ENCODE assay signal across 27 cellular contexts in the genomic region with DNA sequence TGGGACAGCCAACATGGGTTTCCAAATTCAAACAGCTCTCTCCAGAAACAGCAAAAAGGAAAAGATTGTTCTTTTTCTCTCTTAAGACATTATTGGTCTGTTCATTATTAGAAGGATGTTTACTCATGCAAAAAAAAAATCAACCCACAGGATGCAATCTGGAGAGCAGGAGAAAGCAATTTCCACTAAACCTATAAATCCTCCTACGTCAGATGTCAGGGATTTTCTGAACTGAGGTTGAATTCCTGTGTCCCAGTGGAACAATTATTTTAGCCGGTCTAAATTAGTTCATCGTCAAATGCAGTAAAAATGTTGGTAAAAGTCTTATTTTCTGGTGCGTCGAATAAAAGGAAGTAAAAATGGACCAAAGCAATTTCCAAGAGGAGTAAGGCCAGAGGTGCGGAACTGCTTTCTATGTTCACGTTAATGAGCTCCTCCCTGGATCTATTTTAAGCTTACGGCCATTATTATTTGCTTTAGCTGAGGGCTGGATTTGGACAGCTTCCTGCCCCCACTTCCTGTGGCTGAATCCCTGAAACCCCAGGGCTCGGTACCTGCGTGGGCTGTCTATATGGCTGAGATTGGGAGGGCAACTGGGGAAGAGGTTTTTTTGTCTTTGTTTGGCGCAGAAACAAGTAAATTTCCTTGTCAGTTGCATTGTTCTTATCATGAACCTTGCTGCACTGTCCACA. TPM values are rescaled to one million over a fixed set of nuclear protein-coding genes. Genes with fewer than 3 reads are reported as not detected.
DNase-seq lines count a peak whose midpoint lies in the region; ATAC-seq, FAIRE-seq and TF ChIP-seq lines count a peak whose summit lies in the region.
"Had no signal": no experiment of that assay in that cellular context is flagged by ENCODE, and none has a peak within 500 bp of the region (broad histone marks: within the 10 kb centered on the region; RNA-seq: fewer than 3 reads in every experiment).

A gene (minus strand): TSS at position 51 of the 692 bp plus-strand sequence. CDS start 36 bp downstream, at position 15.

- no peak within 1 kb of the TSS for H3K14ac ChIP-seq in H1 (ENCODE audit: insufficient read length)

- no peak within 1 kb of the TSS for H3K23ac ChIP-seq in H1 (ENCODE audit: insufficient read length)

- H2AFZ ChIP-seq in H1 (ENCODE audit: low read length) = 0 out of 2 replicates have a peak within 1 kb of the TSS, but pooled peaks have one; percentile 9

- H4K5ac ChIP-seq in H1 (ENCODE audit: insufficient read length, low read depth, low read length) = no peak within 1 kb of the TSS

- no peak for TF ChIP-seq CTCF in H1 (IDR thresholded peaks at IDR 0.05; ENCODE audit: control extremely low read depth in 1 of 3, insufficient read depth in 1 of 3, low read depth in 1 of 3, low read length in 3 of 3)
- no peak for TF ChIP-seq CTCF in thoracic aorta (IDR thresholded peaks at IDR 0.05)
- TF ChIP-seq CTCF in vagina (IDR thresholded peaks at IDR 0.05) = no peak

- H3K23me2 ChIP-seq in H1 (ENCODE audit: low read depth, low read length) = no peaks in the 10 kb centered on the region

- CTCF ChIA-PET in H1 (lab: Charles Lee; ENCODE audit: partially characterized antibody) = interaction anchor here (0.8 to 3.0 kb wide), 6 partner anchors 12 to 95 kb away, joined by 3 to 11 read pairs (median 4); no protein-coding TSS in a partner anchor

- no peak within 1 kb of the TSS for H2AK5ac ChIP-seq in H1 (ENCODE audit: low read depth, low read length)

- no peak within 1 kb of the TSS for H3K4me2 ChIP-seq in H1 (ENCODE audit: insufficient read depth in 1 of 2, low read depth in 2 of 2, low read length in 2 of 2)

- no peak within 1 kb of the TSS for H4K91ac ChIP-seq in H1 (replicated peaks; ENCODE audit: insufficient read length, low read length)

- H3K4me3 ChIP-seq in H1 (ENCODE audit: extremely low read depth in 1 of 4, insufficient read depth in 2 of 4, low read depth in 3 of 4, low read length in 4 of 4) = no peak within 1 kb of the TSS
- peak within 1 kb of the TSS; percentile 64 for H3K4me3 ChIP-seq in thoracic aorta
- H3K4me3 ChIP-seq in vagina = no peak within 1 kb of the TSS
- H3K4me3 ChIP-seq: left lung, MG63, ovary, right lobe of liver, upper lobe of left lung had no signal

- FAIRE-seq in H1 (lab: Jason Lieb, UNC) = no peak
- FAIRE-seq: GM19239, H54 had no signal

- H3K79me1 ChIP-seq in H1 (ENCODE audit: low read depth, low read length) = no peaks in the 10 kb centered on the region

- H3K36me3 ChIP-seq in H1 (ENCODE audit: control insufficient read depth in 2 of 4, insufficient read depth in 4 of 4, low read length in 3 of 4) (no peaks in the 10 kb centered on the region), thoracic aorta (no peaks in the 10 kb centered on the region), vagina (no peaks in the 10 kb centered on the region)
- H3K36me3 ChIP-seq: BE2C, left lung, MG63, ovary, right lobe of liver, upper lobe of left lung had no signal

- no peak within 1 kb of the TSS for H2BK5ac ChIP-seq in H1 (ENCODE audit: low read depth, low read length)

- H2BK12ac ChIP-seq in H1 (ENCODE audit: low read depth, low read length) = no peak within 1 kb of the TSS

- POLR2A ChIA-PET in H1 (lab: Charles Lee; ENCODE audit: partially characterized antibody) = no interaction called here

- no peak within 1 kb of the TSS for H4K8ac ChIP-seq in H1 (ENCODE audit: extremely low read depth, insufficient read depth, low read length)

- no peaks in the 10 kb centered on the region for H3K27me3 ChIP-seq in H1 (replicated peaks in 1 of 4; ENCODE audit: control insufficient read depth in 3 of 4, extremely low read depth in 1 of 4, insufficient read depth in 3 of 4, low read length in 3 of 4)
- H3K27me3 ChIP-seq in thoracic aorta (replicated peaks; ENCODE audit: insufficient read depth) = no peaks in the 10 kb centered on the region
- H3K27me3 ChIP-seq in vagina = no peaks in the 10 kb centered on the region
- H3K27me3 ChIP-seq: BE2C, left lung, ovary, right lobe of liver, upper lobe of left lung had no signal

- TF ChIP-seq RAD21 in H1 (IDR thresholded peaks at IDR 0.05 in 1 of 2, conservative IDR thresholded peaks at IDR 0.05 in 1 of 2; ENCODE audit: low read depth in 2 of 2, low read length in 2 of 2) = no peak

- H3K56ac ChIP-seq in H1 (replicated peaks; ENCODE audit: insufficient read length, low read depth, low read length) = no peak within 1 kb of the TSS

- DNase-seq in NCI-H748 (lab: John Stamatoyannopoulos, UW; ENCODE audit: unreplicated experiment) (peak; percentile 7), NCI-H748 treated with DMSO at 0.1 percent for 48 hours (lab: John Stamatoyannopoulos, UW) (no peak), NOMO-1 (lab: John Stamatoyannopoulos, UW; ENCODE audit: unreplicated experiment in 2 of 2) (peak; percentile 71 to 73), H1 (ENCODE audit: low read depth in 1 of 2, low spot score in 2 of 2) (no peak), thoracic aorta (ENCODE audit: low spot score) (no peak), RPMI8226 (no peak), vagina (ENCODE audit: extremely low spot score in 2 of 2) (no peak), cortex of kidney (lab: John Stamatoyannopoulos, UW) (no peak)
- DNase-seq: 8988T; activated CD4-positive, CD25-positive, alpha-beta regulatory T cell; activated CD8-positive, alpha-beta T cell treated with anti-CD3 and anti-CD28 coated beads, Interleukin-2, amount 10 ng/mL, durations not matched to agents 7 days and 5 days; activated naive CD4-positive, alpha-beta T cell treated with anti-CD3 and anti-CD28 coated beads, Interleukin-2, amount 50 U/mL, for 16 hours; activated T-cell treated with anti-CD3 and anti-CD28 coated beads, Interleukin-2, amount 50 U/mL, for 48 hours; aorta; BE2C; Caco-2; head of caudate nucleus; left lung; MG63; NCI-H187 treated with DMSO at 0.1 percent for 48 hours; OCI-M1; ovary; right lobe of liver; stimulated activated CD4-positive, alpha-beta T cell treated with anti-CD3 and anti-CD28 coated beads, Interleukin-1b, Interleukin-23, amount 100 ng/mL, for 48 hours; upper lobe of left lung had no signal

- no peak for TF ChIP-seq POLR2A in H1 (IDR thresholded peaks at IDR 0.05; ENCODE audit: control extremely low read depth in 1 of 2, low read depth in 2 of 2, low read length in 2 of 2)
- TF ChIP-seq POLR2A in vagina (IDR thresholded peaks at IDR 0.05) = no peak

- no peak for ATAC-seq in thoracic aorta (ENCODE audit: insufficient number of reproducible peaks, low FRiP score, low read depth)
- ATAC-seq: activated CD8-positive, alpha-beta T cell treated with anti-CD3 and anti-CD28 coated beads, Interleukin-2, amount 10 ng/mL, durations not matched to agents 7 days and 5 days; left lung; right lobe of liver had no signal

- H3K79me2 ChIP-seq in H1 (ENCODE audit: control insufficient read depth in 1 of 2, insufficient read depth in 2 of 2, low read length in 2 of 2) = no peaks in the 10 kb centered on the region

- H3K4ac ChIP-seq in H1 (replicated peaks; ENCODE audit: insufficient read length, low read depth, low read length) = no peak within 1 kb of the TSS

- H3K4me1 ChIP-seq in H1 (replicated peaks in 1 of 4; ENCODE audit: control insufficient read depth in 3 of 4, insufficient read depth in 4 of 4, low read length in 3 of 4) = peaks cover 0 to 6% (median 3%) of the 10 kb centered on the region in 4 experiments; a peak in 5 of 7 replicates
- peaks cover 12 to 38% of the 10 kb centered on the region in 2 donors for H3K4me1 ChIP-seq in thoracic aorta (ENCODE audit: control insufficient read depth in 1 of 2, low read depth in 2 of 2)
- H3K4me1 ChIP-seq in vagina = peaks cover 9% of the 10 kb centered on the region
- H3K4me1 ChIP-seq: BE2C, Caco-2, left lung, right lobe of liver, upper lobe of left lung had no signal

- H3K27ac ChIP-seq in H1 (ENCODE audit: low read depth, low read length) (no peak within 1 kb of the TSS), thoracic aorta (peak within 1 kb of the TSS; percentile 48 to 50), vagina (no peak within 1 kb of the TSS)
- H3K27ac ChIP-seq: left lung, ovary, right lobe of liver, upper lobe of left lung had no signal

- no peak within 1 kb of the TSS for H3K9ac ChIP-seq in H1 (replicated peaks in 1 of 4; ENCODE audit: extremely low read depth in 1 of 4, low read depth in 3 of 4, low read length in 3 of 4)

- 87% methylated on average over 11 of the region's 11 CpGs; no CpG with 5 or more reads in 1 of the 2 experiments for WGBS in H1 (ENCODE audit: extremely low coverage in 1 of 2, insufficient coverage in 1 of 2, insufficient read length in 1 of 2, insufficient replicate concordance in 2 of 2, low coverage in 1 of 2, low lambda C conversion rate in 2 of 2, missing lambda C conversion rate in 1 of 2), 2 experiments

- no peak within 1 kb of the TSS for H2BK20ac ChIP-seq in H1 (ENCODE audit: low read length)

- no peak within 1 kb of the TSS for H2BK120ac ChIP-seq in H1 (replicated peaks; ENCODE audit: low read depth, low read length)

- H3K18ac ChIP-seq in H1 (ENCODE audit: extremely low read depth, low read length) = no peak within 1 kb of the TSS

- no peak within 1 kb of the TSS for H2BK15ac ChIP-seq in H1 (ENCODE audit: low read length)

- no peaks in the 10 kb centered on the region for H4K20me1 ChIP-seq in H1 (replicated peaks in 1 of 2; ENCODE audit: control insufficient read depth in 1 of 2, insufficient read depth in 2 of 2, low read length in 2 of 2)

- intact Hi-C loops in vagina (cut with DNase I) = no loop called here

- H3K9me3 ChIP-seq in H1 (ENCODE audit: insufficient read depth in 2 of 2, low read depth in 1 of 2, low read length in 1 of 2) (no peaks in the 10 kb centered on the region), thoracic aorta (no peaks in the 10 kb centered on the region), vagina (no peaks in the 10 kb centered on the region)
- H3K9me3 ChIP-seq: BE2C, Caco-2, left lung, MG63, ovary, right lobe of liver, upper lobe of left lung had no signal

- no peak for TF ChIP-seq EP300 in H1 (IDR thresholded peaks at IDR 0.05; ENCODE audit: borderline replicate concordance in 1 of 2, low read depth in 2 of 2, low read length in 2 of 2)

TF ChIP-seq in H1, 55 proteins besides CTCF, POLR2A, EP300 and RAD21 (continues in another document):
- TF ChIP-seq JUN (IDR thresholded peaks at IDR 0.05; ENCODE audit: low read depth, low read length) = no peak
- TF ChIP-seq JUND (IDR thresholded peaks at IDR 0.05; ENCODE audit: low read length) = no peak
- no peak for TF ChIP-seq TEAD4 (IDR thresholded peaks at IDR 0.05; ENCODE audit: low read depth, low read length)
- TF ChIP-seq RFX5 (IDR thresholded peaks at IDR 0.05; ENCODE audit: borderline replicate concordance, low read depth, low read length) = no peak

RNA-seq across cellular contexts. Expression of the gene that starts here (rescaled TPM):
- total RNA-seq in H1 (2021; fragmentation: NEBNext Ultra II Directional; extraction: Animal tissue kit (Norgen Biotek cat#: 25700)) = 0.17 and 0.60 TPM in 2 replicates
- polyA plus RNA-seq in H1 (2011; rRNA removed) = 0.52 and 0.63 TPM in 2 replicates
- 0.48 TPM for polyA plus RNA-seq in H1 (2011; cell fraction: cytosol; rRNA removed)
- 0.40 TPM for polyA plus RNA-seq in H1 (2011; cell fraction: nucleus; rRNA removed)
- polyA plus RNA-seq in H1 (2012, experiment 1 of 2) = 0.16 to 0.31 TPM (median 0.23 TPM) in 3 of 4 replicates, not detected in the other
- polyA plus RNA-seq in H1 (2012, experiment 2 of 2) = 0.09 TPM
- 0.30 TPM for polyA plus RNA-seq in H1 (2013, experiment 1 of 2)
- 0.57 TPM for polyA plus RNA-seq in H1 (2013, experiment 2 of 2)
- polyA minus RNA-seq in H1 (2011; rRNA and poly(A)+ RNA removed) = 0.51 and 0.85 TPM in 2 replicates
- polyA minus RNA-seq in H1 (2011; cell fraction: cytosol; rRNA and poly(A)+ RNA removed) = not detected
- polyA minus RNA-seq in H1 (2011; cell fraction: nucleus; rRNA and poly(A)+ RNA removed) = not detected
- total RNA-seq in thoracic aorta (1 to 10 TPM in 1 of 2 donors, not detected in 1; 5.4 TPM), vagina (not detected)
- total RNA-seq: activated CD8-positive, alpha-beta T cell treated with anti-CD3 and anti-CD28 coated beads, Interleukin-2, amount 10 ng/mL, durations not matched to agents 7 days and 5 days; left lung; ovary; right lobe of liver; upper lobe of left lung had no signal

Comparison
In these comparisons a context has a peak if more than half of its experiments do, and no peak if none do; other contexts are left out.
1. DNase-seq: peak in NCI-H748 (single experiment) and NOMO-1 (2 of 2); none in NCI-H748 treated with DMSO at 0.1 percent for 48 hours (single experiment), H1 (0 of 2), thoracic aorta (single experiment), RPMI8226 (single experiment), vagina (0 of 2) and cortex of kidney (single experiment).
2. H3K27ac ChIP-seq: peak in thoracic aorta (2 of 2); none in H1 (single experiment) and vagina (single experiment).